8 cellular contexts compared by ENCODE assay signal in the genomic region with DNA sequence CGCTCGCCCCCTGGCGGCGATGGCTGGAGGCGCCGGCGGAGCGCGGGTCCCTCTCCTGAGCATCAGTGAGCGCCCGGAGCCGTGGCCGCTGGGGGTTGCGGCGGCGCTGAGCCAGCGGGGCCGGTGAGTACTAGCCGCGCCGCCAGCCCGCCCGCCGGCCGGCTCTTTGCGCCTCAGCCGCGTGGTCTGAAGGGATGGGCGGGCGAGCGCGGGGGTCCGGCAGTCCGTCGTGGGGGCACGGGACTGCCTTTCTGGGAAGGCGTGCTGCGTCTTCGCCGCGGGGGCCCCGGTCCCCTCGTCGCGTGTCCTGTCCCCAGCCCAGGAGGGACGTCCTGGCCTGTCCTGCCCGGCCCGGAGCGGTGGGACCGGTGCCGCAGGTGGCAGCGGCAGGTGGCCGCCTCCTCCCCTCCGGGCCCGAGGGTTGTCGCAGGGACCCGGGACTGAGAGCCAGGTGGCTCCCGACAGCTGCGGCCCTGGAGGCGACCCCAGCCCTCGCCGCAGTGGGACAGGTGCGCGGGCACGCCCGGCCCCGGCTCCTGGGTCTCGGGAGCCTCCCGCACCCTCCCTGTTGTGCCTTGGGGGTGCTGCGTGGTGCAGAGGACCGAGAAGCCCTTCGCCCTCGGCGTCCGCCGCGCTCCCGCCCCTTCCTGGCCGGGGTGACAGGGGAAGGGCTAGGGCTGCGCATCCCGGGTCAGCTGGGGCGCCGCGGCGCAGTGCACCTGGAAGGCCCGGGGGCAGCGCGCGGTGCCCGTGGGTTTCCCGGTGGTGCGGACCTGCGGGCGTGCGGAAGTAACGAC.
DNase-seq lines count a peak whose midpoint lies in the region; ATAC-seq lines count a peak whose summit lies in the region.

A gene with protein sequence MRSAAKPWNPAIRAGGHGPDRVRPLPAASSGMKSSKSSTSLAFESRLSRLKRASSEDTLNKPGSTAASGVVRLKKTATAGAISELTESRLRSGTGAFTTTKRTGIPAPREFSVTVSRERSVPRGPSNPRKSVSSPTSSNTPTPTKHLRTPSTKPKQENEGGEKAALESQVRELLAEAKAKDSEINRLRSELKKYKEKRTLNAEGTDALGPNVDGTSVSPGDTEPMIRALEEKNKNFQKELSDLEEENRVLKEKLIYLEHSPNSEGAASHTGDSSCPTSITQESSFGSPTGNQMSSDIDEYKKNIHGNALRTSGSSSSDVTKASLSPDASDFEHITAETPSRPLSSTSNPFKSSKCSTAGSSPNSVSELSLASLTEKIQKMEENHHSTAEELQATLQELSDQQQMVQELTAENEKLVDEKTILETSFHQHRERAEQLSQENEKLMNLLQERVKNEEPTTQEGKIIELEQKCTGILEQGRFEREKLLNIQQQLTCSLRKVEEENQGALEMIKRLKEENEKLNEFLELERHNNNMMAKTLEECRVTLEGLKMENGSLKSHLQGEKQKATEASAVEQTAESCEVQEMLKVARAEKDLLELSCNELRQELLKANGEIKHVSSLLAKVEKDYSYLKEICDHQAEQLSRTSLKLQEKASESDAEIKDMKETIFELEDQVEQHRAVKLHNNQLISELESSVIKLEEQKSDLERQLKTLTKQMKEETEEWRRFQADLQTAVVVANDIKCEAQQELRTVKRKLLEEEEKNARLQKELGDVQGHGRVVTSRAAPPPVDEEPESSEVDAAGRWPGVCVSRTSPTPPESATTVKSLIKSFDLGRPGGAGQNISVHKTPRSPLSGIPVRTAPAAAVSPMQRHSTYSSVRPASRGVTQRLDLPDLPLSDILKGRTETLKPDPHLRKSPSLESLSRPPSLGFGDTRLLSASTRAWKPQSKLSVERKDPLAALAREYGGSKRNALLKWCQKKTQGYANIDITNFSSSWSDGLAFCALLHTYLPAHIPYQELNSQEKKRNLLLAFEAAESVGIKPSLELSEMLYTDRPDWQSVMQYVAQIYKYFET (plus strand): TSS at position 58 of the 797 bp plus-strand sequence. CDS start 87,293 bp downstream, outside the sequence.

- peak; percentile 25 for DNase-seq in NK-92 treated with Interleukin-12 subunit alpha and Interleukin-12 subunit beta, amount 100 ng/mL, for 24 hours (lab: John Stamatoyannopoulos, UW)
- no peak for DNase-seq in NK-92 (lab: John Stamatoyannopoulos, UW; ENCODE audit: unreplicated experiment)
- peak; percentile 10 for DNase-seq in NCI-H2196 treated with DMSO at 0.1 percent for 48 hours (lab: John Stamatoyannopoulos, UW; ENCODE audit: unreplicated experiment)
- DNase-seq in cerebellar cortex (ENCODE audit: low spot score), result peak; percentile 67
- peak; percentile 91 for DNase-seq in left kidney (ENCODE audit: low read depth, low spot score)
- peak; percentile 77 for DNase-seq in stimulated activated CD4-positive, alpha-beta T cell treated with anti-CD3 and anti-CD28 coated beads, Interleukin-2, amount 100 ng/mL, for 4 hours (ENCODE audit: low read depth)

- ATAC-seq in HG03045 (IDR thresholded peaks at IDR 0.05; ENCODE audit: unreplicated experiment), result peak; percentile 92
- peak; percentile 98 to 99 for ATAC-seq in activated CD4-positive, CD25-positive, alpha-beta regulatory T cell treated with anti-CD3 and anti-CD28 coated beads, Interleukin-2, amount 50 U/mL, for 24 hours
